Comparison of ENCODE assay signal across 8 cellular contexts in genomic region chr13:52617070-52618060, GRCh38. TPM values are rescaled to one million over a fixed set of nuclear protein-coding genes. Genes with fewer than 3 reads are reported as not detected.
A peak's percentile ranks its signal among the peaks of the same experiment; 100 is the strongest.
DNase-seq lines count a peak whose midpoint lies in the region; ATAC-seq and TF ChIP-seq lines count a peak whose summit lies in the region.

No MANE protein-coding gene starts in this region.

- DNase-seq in NCI-H146 (lab: John Stamatoyannopoulos, UW) (peak; percentile 91), T follicular helper cell (ENCODE audit: low read depth) (peak; percentile 68), amniotic epithelial cell (ENCODE audit: low read depth) (peak; percentile 90), left ventricle myocardium superior (peak; percentile 81), psoas muscle (peak; percentile 76 to 88)

- 0 to 1% (median 1%) methylated on average over 49 to 51 of the region's 51 CpGs for WGBS in psoas muscle, 3 donors
- WGBS in urinary bladder: under 1% methylated on average over 51 of the region's 51 CpGs

- H3K36me3 ChIP-seq in psoas muscle (ENCODE audit: insufficient read depth in 1 of 2, low read depth in 1 of 2) (peaks cover 0 to 8% of the 10 kb centered on the region in 2 donors), urinary bladder (ENCODE audit: insufficient read depth) (no peaks in the 10 kb centered on the region)

- intact Hi-C loops in left ventricle myocardium superior (cut with micrococcal nuclease): no loop called here
- intact Hi-C loops in psoas muscle (cut with DNase I): loop anchor here (5.0 kb wide), 1 partner anchor 35 kb away; the partner anchor contains the start of gene SUGT1 (in 2 of the 2)

- no peaks in the 10 kb centered on the region for H3K9me3 ChIP-seq in psoas muscle

- no peaks in the 10 kb centered on the region for H3K27me3 ChIP-seq in psoas muscle (ENCODE audit: insufficient read depth in 3 of 3, low read length in 2 of 3)

- peak; percentile 77 for TF ChIP-seq POLR2A in GM15510 (IDR thresholded peaks at IDR 0.05; ENCODE audit: borderline replicate concordance, extremely low read depth, insufficient read length)

- peak; percentile 94 for ATAC-seq in HG02870 (IDR thresholded peaks at IDR 0.05; ENCODE audit: unreplicated experiment)
- peak; percentile 99 for ATAC-seq in left ventricle myocardium superior
- ATAC-seq in psoas muscle: peak; percentile 93 to 99 (median 98)

- peak overlapping the region; percentile 87 for H3K4me3 ChIP-seq in psoas muscle
- H3K4me3 ChIP-seq in urinary bladder (ENCODE audit: low read depth, low read length): peak overlapping the region; percentile 54

- peak overlapping the region; percentile 72 for H3K27ac ChIP-seq in psoas muscle
- peak overlapping the region; percentile 64 for H3K27ac ChIP-seq in urinary bladder (ENCODE audit: low read depth)

- no peak for TF ChIP-seq CTCF in psoas muscle (IDR thresholded peaks at IDR 0.05)

- peaks cover 3% of the 10 kb centered on the region for H3K4me1 ChIP-seq in psoas muscle
- H3K4me1 ChIP-seq in urinary bladder (ENCODE audit: insufficient read depth): no peaks in the 10 kb centered on the region

RNA-seq across cellular contexts. Expression of gene HNRNPA1L2, which starts 24.9 kb away (rescaled TPM):
- total RNA-seq in left ventricle myocardium superior (2.0 TPM), psoas muscle (1 to 10 TPM; 2.0 to 3.5 (median 2.7) TPM), urinary bladder (4.3 TPM)
- polyA plus RNA-seq in psoas muscle (1 to 10 TPM; 1.9 to 4.0 (median 2.8) TPM), urinary bladder (11.2 TPM)

RNA-seq across cellular contexts. Expression of gene SUGT1, which starts 35.3 kb away (rescaled TPM):
- 59.3 TPM for total RNA-seq in left ventricle myocardium superior
- 10 to 100 TPM; 39.4 to 49.4 (median 42.0) TPM for total RNA-seq in psoas muscle
- 10 to 100 TPM; 36.3 to 92.1 (median 55.6) TPM for polyA plus RNA-seq in psoas muscle
- 58.4 TPM for total RNA-seq in urinary bladder
- polyA plus RNA-seq in urinary bladder: 27.4 TPM

Comparison
In these comparisons a context has a peak if more than half of its experiments do, and no peak if none do; other contexts are left out.
1. Peak in every context shown above with its lines: DNase-seq, ATAC-seq, H3K4me3 ChIP-seq and H3K27ac ChIP-seq.